In the genomic region with DNA sequence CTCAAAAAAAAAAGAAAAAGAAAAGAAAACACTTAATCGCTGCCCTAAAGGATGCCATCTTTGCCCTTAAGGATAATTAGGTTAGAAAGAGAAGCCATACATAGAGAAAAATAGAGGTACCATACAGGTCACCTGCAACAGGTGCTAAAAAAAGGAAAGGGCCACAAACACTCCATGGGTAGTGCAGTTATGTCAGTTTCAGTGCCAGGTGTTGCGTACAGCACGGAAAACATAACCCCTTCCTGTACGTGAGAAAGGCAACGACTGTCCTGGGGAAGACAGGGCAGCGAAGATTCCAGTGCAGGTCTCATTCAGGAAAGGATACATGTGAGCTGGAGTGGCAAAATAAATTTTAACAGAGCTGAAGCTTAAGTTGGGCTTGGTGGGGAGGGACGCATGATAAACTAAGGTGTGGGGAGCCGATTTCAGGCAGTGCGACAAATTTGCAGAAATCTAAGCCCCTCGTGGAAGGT, we compare ENCODE assay signal across 8 cellular contexts. TPM values are rescaled to one million over a fixed set of nuclear protein-coding genes. Genes with fewer than 3 reads are reported as not detected.
DNase-seq lines count a peak whose midpoint lies in the region; ATAC-seq, FAIRE-seq and TF ChIP-seq lines count a peak whose summit lies in the region.

No MANE protein-coding gene starts in this region.

- peak overlapping the region; percentile 98 for H3K27ac Mint-ChIP-seq in T-helper 17 cell

- H3K27me3 Mint-ChIP-seq in T-helper 17 cell, result no peaks in the 10 kb centered on the region

- no peaks in the 10 kb centered on the region for H3K9me3 ChIP-seq in T-helper 17 cell (ENCODE audit: control insufficient read depth, low read length, poor library complexity, severe bottlenecking)

- ATAC-seq in GM18508 (IDR thresholded peaks at IDR 0.05; ENCODE audit: insufficient read depth, unreplicated experiment) (peak; percentile 5), HG02840 (IDR thresholded peaks at IDR 0.05; ENCODE audit: low FRiP score, unreplicated experiment) (peak; percentile 2), T-helper 17 cell (peak; percentile 9)

- peak overlapping the region; percentile 97 for H3K4me3 ChIP-seq in fibroblast of villous mesenchyme (ENCODE audit: low read depth, low read length)
- H3K4me3 ChIP-seq in skeletal muscle cell (ENCODE audit: low read depth, low read length), result peak overlapping the region; percentile 92

- no peak for FAIRE-seq in HTR-8/SVneo (lab: Jason Lieb, UNC)

- in situ Hi-C loops in G401 (cut with HindIII; ENCODE audit: low sequenced_read_pairs), result no loop called here

- H3K4me3 Mint-ChIP-seq in T-helper 17 cell, result peak overlapping the region; percentile 96

- H3K36me3 Mint-ChIP-seq in T-helper 17 cell (ENCODE audit: low read depth), result peaks cover 5% of the 10 kb centered on the region

- TF ChIP-seq CTCF in fibroblast of villous mesenchyme (IDR thresholded peaks at IDR 0.05; ENCODE audit: insufficient read depth, low read depth, low read length), result no peak

- H3K4me1 Mint-ChIP-seq in T-helper 17 cell, result peaks cover 37% of the 10 kb centered on the region

- no peak for DNase-seq in T-helper 17 cell
- DNase-seq in fibroblast of villous mesenchyme (ENCODE audit: low read depth), result no peak
- DNase-seq in skeletal muscle cell (ENCODE audit: low read depth), result no peak
- no peak for DNase-seq in G401 (ENCODE audit: low spot score)
- no peak for DNase-seq in GM19240 (ENCODE audit: insufficient read length, low spot score)
- no peak for DNase-seq in HTR-8/SVneo (ENCODE audit: insufficient read length, low spot score)

RNA-seq across cellular contexts. Expression of gene DAZAP2, which starts 0.6 kb away (rescaled TPM):
- total RNA-seq in T-helper 17 cell (100 to 1,000 TPM; 273 to 335 TPM), fibroblast of villous mesenchyme (106 and 139 TPM in 2 replicates)
- 88.8 and 94.2 TPM in 2 replicates for total RNA-seq in G401 (2014; rRNA removed; shearing (Covaris generic))

RNA-seq across cellular contexts. Expression of gene POU6F1, which starts 20.2 kb away (rescaled TPM):
- 10 to 100 TPM; 22.5 to 32.8 TPM for total RNA-seq in T-helper 17 cell
- 3.5 and 4.5 TPM in 2 replicates for total RNA-seq in fibroblast of villous mesenchyme
- total RNA-seq in G401 (2014; rRNA removed; shearing (Covaris generic)), result 0.98 and 4.1 TPM in 2 replicates

RNA-seq across cellular contexts. Expression of gene SMAGP, which starts 32.1 kb away (rescaled TPM):
- total RNA-seq in T-helper 17 cell, result 1 to 10 TPM; 1.9 to 3.4 TPM
- 5.2 and 8.4 TPM in 2 replicates for total RNA-seq in fibroblast of villous mesenchyme
- 2.7 and 7.5 TPM in 2 replicates for total RNA-seq in G401 (2014; rRNA removed; shearing (Covaris generic))
